16 cellular contexts compared by ENCODE assay signal in the genomic region with DNA sequence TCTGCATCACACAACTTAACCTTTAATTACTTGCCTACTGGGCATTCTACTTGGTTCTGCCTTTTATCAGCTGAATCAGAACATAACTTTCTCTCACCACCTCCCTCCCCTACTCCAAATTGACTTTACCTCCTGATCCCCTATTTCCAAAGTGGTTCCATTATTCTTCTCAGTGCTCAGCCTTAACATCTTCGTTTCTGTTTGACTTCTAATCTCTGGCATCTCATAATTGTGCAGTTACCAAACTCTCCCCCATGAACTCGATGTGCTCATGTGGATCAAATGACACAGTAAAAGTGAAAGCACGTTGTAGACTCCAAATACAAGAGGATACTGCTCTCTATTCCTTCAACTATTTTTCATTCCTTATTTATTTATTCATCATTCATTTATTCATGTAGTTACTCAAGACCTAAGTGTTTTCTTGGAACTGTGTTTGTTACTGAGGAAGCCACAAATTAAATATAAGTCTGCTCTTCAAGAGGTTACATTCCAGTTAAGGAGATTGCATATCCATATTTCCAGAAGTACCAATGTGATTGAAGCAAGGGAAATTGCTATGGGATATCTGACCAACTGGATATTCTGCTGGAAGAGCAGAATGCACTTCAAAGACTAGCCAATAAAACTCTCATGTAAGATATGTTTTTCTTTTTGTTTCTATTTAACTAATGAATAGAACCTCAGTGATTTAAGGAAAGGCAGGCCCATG.
DNase-seq lines count a peak whose midpoint lies in the region; ATAC-seq, FAIRE-seq and TF ChIP-seq lines count a peak whose summit lies in the region.
"Had no signal": no experiment of that assay in that cellular context is flagged by ENCODE, and none has a peak within 500 bp of the region (broad histone marks: within the 10 kb centered on the region; RNA-seq: fewer than 3 reads in every experiment).

No MANE protein-coding gene starts in this region.

- TF ChIP-seq EP300 in HepG2 (IDR thresholded peaks at IDR 0.05; ENCODE audit: low read depth in 2 of 2, low read length in 2 of 2) (no peak), HepG2 (CRISPR knock-in tag; IDR thresholded peaks at IDR 0.05; ENCODE audit: borderline replicate concordance) (no peak)

- FAIRE-seq in HepG2 (lab: Jason Lieb, UNC): no peak
- FAIRE-seq: islet of Langerhans had no signal

- H3K27me3 ChIP-seq in right lobe of liver (no peaks in the 10 kb centered on the region), HepG2 (ENCODE audit: control insufficient read depth in 1 of 2, insufficient read depth in 2 of 2, low read length in 2 of 2) (no peaks in the 10 kb centered on the region)
- H3K27me3 ChIP-seq: BLaER1, uterus had no signal

- no peak for TF ChIP-seq CTCF in right lobe of liver (IDR thresholded peaks at IDR 0.05)
- TF ChIP-seq CTCF in HepG2 (CRISPR knock-in tag; IDR thresholded peaks at IDR 0.05): no peak
- no peak for TF ChIP-seq CTCF in fibroblast of villous mesenchyme (IDR thresholded peaks at IDR 0.05; ENCODE audit: insufficient read depth, low read depth, low read length)

- H3K4me1 ChIP-seq in right lobe of liver: no peaks in the 10 kb centered on the region
- no peaks in the 10 kb centered on the region for H3K4me1 ChIP-seq in HepG2 (ENCODE audit: insufficient read depth, low read length)
- H3K4me1 ChIP-seq: BLaER1, uterus had no signal

- ATAC-seq in right lobe of liver (peak in 3 of 4 donors; percentile 54 to 65 (median 60)), HepG2 (no peak), GM19023 (IDR thresholded peaks at IDR 0.05; ENCODE audit: unreplicated experiment) (no peak), HG03045 (IDR thresholded peaks at IDR 0.05; ENCODE audit: unreplicated experiment) (no peak), HG03520 (IDR thresholded peaks at IDR 0.05; ENCODE audit: unreplicated experiment) (no peak)
- ATAC-seq: T-cell had no signal

- intact Hi-C loops in right lobe of liver (cut with DNase I): no loop called here
- intact Hi-C loops in HepG2 (cut with micrococcal nuclease; ENCODE audit: unreplicated experiment): no loop called here

- DNase-seq in right lobe of liver (no peak), HepG2 (ENCODE audit: low spot score) (no peak), SK-N-DZ (ENCODE audit: low spot score) (peak; percentile 57), fibroblast of villous mesenchyme (ENCODE audit: low read depth) (peak; percentile 78), substantia nigra (lab: John Stamatoyannopoulos, UW) (no peak)
- DNase-seq: activated CD4-positive, alpha-beta T cell treated with anti-CD3 and anti-CD28 coated beads for 48 hours; activated effector memory CD4-positive, alpha-beta T cell treated with anti-CD3 and anti-CD28 coated beads, Interleukin-2, amount 50 U/mL, for 16 hours; NCI-H1417; nephron progenitor cell; T-cell; uterus had no signal

- H3K9ac ChIP-seq in HepG2 (ENCODE audit: insufficient read depth, low read depth, low read length): no peak overlapping the region
- H3K9ac ChIP-seq: BLaER1 had no signal

- 29% methylated on average over 3 of the region's 3 CpGs for WGBS in right lobe of liver (ENCODE audit: insufficient coverage, low coverage, low lambda C conversion rate, missing lambda C conversion rate)
- 12% methylated on average over 3 of the region's 3 CpGs for WGBS in HepG2 (ENCODE audit: low lambda C conversion rate)

- TF ChIP-seq RAD21 in HepG2 (CRISPR knock-in tag; IDR thresholded peaks at IDR 0.05): no peak

- TF ChIP-seq POLR2A in right lobe of liver (IDR thresholded peaks at IDR 0.05) (no peak), HepG2 (IDR thresholded peaks at IDR 0.05; ENCODE audit: insufficient read depth in 1 of 2, low read depth in 2 of 2, low read length in 2 of 2) (no peak)

- H4K20me1 ChIP-seq in HepG2 (ENCODE audit: insufficient read depth, low read length): no peaks in the 10 kb centered on the region
- H4K20me1 ChIP-seq: BLaER1 had no signal

- BruUV-seq in HepG2 (replicated peaks; lab: Mats Ljungman, UMichigan): no TSS peak

- no peaks in the 10 kb centered on the region for H3K36me3 ChIP-seq in right lobe of liver
- no peaks in the 10 kb centered on the region for H3K36me3 ChIP-seq in HepG2 (replicated peaks in 1 of 2; ENCODE audit: control insufficient read depth in 1 of 2, insufficient read depth in 2 of 2, low read length in 2 of 2)
- H3K36me3 ChIP-seq: BLaER1, uterus had no signal

- CTCF ChIA-PET in HepG2 (lab: Yijun Ruan, JAX; ENCODE audit: low intra/inter-chr PET ratio, low total read pairs): no interaction called here

- H3K27ac ChIP-seq in right lobe of liver (no peak overlapping the region), HepG2 (ENCODE audit: extremely low read length, insufficient read depth, low read length) (no peak overlapping the region), substantia nigra (ENCODE audit: low read depth, low read length, poor library complexity, severe bottlenecking) (no peak overlapping the region)
- H3K27ac ChIP-seq: BLaER1, uterus had no signal

- POLR2A ChIA-PET in HepG2 (lab: Yijun Ruan, JAX): no interaction called here

- no peaks in the 10 kb centered on the region for H3K79me2 ChIP-seq in HepG2 (ENCODE audit: insufficient read depth, low read length)

- in situ Hi-C loops in HepG2 (cut with HindIII; ENCODE audit: extremely low pct_ligation_motif_present, low pct_unique_long_range_greater_than_20kb): no loop called here

- H2AFZ ChIP-seq in HepG2 (ENCODE audit: low read length): no peak overlapping the region

- H3K4me3 ChIP-seq in right lobe of liver: no peak overlapping the region
- no peak overlapping the region for H3K4me3 ChIP-seq in HepG2 (replicated peaks in 1 of 3; ENCODE audit: insufficient read depth in 1 of 3, low read depth in 2 of 3, low read length in 3 of 3)
- H3K4me3 ChIP-seq in fibroblast of villous mesenchyme (ENCODE audit: low read depth, low read length): no peak overlapping the region
- H3K4me3 ChIP-seq: BLaER1, uterus had no signal

- no peak overlapping the region for H3K4me2 ChIP-seq in HepG2 (ENCODE audit: low read depth, low read length)
- H3K4me2 ChIP-seq: BLaER1 had no signal

- H3K9me3 ChIP-seq in right lobe of liver (no peaks in the 10 kb centered on the region), HepG2 (ENCODE audit: low read length) (no peaks in the 10 kb centered on the region)
- H3K9me3 ChIP-seq: BLaER1, uterus had no signal

TF ChIP-seq in HepG2, 621 proteins besides CTCF, POLR2A, EP300 and RAD21 (continues in another document):
- TF ChIP-seq NR1H2 (CRISPR knock-in tag; IDR thresholded peaks at IDR 0.05; ENCODE audit: borderline replicate concordance, low read depth) (no peak), ZNF326 (CRISPR knock-in tag; IDR thresholded peaks at IDR 0.05; ENCODE audit: borderline replicate concordance) (no peak), TBP (CRISPR knock-in tag; IDR thresholded peaks at IDR 0.05) (no peak), ARNTL (CRISPR knock-in tag; IDR thresholded peaks at IDR 0.05) (no peak), PRPF4 (IDR thresholded peaks at IDR 0.05; ENCODE audit: low read depth, low read length, poor library complexity, severe bottlenecking) (no peak), HMG20B (CRISPR knock-in tag; conservative IDR thresholded peaks at IDR 0.05) (no peak), TBX2 (CRISPR knock-in tag; IDR thresholded peaks at IDR 0.05; ENCODE audit: borderline replicate concordance) (no peak), ZNF501 (CRISPR knock-in tag; IDR thresholded peaks at IDR 0.05) (no peak), SRSF1 (optimal IDR thresholded peaks at IDR 0.05; ENCODE audit: low read depth, low read length) (no peak), ZNF746 (CRISPR knock-in tag; IDR thresholded peaks at IDR 0.05) (no peak), SMAD3 (CRISPR knock-in tag; IDR thresholded peaks at IDR 0.05) (no peak), NCOA1 (CRISPR knock-in tag; IDR thresholded peaks at IDR 0.05) (no peak), AHR (CRISPR knock-in tag; IDR thresholded peaks at IDR 0.05) (no peak), GTF2F1 (IDR thresholded peaks at IDR 0.05; ENCODE audit: low read length) (no peak)
- TF ChIP-seq, protein P1, sequence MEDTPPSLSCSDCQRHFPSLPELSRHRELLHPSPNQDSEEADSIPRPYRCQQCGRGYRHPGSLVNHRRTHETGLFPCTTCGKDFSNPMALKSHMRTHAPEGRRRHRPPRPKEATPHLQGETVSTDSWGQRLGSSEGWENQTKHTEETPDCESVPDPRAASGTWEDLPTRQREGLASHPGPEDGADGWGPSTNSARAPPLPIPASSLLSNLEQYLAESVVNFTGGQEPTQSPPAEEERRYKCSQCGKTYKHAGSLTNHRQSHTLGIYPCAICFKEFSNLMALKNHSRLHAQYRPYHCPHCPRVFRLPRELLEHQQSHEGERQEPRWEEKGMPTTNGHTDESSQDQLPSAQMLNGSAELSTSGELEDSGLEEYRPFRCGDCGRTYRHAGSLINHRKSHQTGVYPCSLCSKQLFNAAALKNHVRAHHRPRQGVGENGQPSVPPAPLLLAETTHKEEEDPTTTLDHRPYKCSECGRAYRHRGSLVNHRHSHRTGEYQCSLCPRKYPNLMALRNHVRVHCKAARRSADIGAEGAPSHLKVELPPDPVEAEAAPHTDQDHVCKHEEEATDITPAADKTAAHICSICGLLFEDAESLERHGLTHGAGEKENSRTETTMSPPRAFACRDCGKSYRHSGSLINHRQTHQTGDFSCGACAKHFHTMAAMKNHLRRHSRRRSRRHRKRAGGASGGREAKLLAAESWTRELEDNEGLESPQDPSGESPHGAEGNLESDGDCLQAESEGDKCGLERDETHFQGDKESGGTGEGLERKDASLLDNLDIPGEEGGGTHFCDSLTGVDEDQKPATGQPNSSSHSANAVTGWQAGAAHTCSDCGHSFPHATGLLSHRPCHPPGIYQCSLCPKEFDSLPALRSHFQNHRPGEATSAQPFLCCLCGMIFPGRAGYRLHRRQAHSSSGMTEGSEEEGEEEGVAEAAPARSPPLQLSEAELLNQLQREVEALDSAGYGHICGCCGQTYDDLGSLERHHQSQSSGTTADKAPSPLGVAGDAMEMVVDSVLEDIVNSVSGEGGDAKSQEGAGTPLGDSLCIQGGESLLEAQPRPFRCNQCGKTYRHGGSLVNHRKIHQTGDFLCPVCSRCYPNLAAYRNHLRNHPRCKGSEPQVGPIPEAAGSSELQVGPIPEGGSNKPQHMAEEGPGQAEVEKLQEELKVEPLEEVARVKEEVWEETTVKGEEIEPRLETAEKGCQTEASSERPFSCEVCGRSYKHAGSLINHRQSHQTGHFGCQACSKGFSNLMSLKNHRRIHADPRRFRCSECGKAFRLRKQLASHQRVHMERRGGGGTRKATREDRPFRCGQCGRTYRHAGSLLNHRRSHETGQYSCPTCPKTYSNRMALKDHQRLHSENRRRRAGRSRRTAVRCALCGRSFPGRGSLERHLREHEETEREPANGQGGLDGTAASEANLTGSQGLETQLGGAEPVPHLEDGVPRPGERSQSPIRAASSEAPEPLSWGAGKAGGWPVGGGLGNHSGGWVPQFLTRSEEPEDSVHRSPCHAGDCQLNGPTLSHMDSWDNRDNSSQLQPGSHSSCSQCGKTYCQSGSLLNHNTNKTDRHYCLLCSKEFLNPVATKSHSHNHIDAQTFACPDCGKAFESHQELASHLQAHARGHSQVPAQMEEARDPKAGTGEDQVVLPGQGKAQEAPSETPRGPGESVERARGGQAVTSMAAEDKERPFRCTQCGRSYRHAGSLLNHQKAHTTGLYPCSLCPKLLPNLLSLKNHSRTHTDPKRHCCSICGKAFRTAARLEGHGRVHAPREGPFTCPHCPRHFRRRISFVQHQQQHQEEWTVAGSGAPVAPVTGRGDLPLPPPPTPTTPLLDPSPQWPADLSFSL (CRISPR knock-in tag; IDR thresholded peaks at IDR 0.05): no peak

Comparison
In these comparisons a context has a peak if more than half of its experiments do, and no peak if none do; other contexts are left out.
1. ATAC-seq: peak in right lobe of liver (3 of 4); none in HepG2 (single experiment), GM19023 (single experiment), HG03045 (single experiment) and HG03520 (single experiment).
2. DNase-seq: peak in SK-N-DZ (single experiment) and fibroblast of villous mesenchyme (single experiment); none in right lobe of liver (0 of 3), HepG2 (single experiment) and substantia nigra (0 of 49).